8 cellular contexts compared by ENCODE assay signal in genomic region chr4:98446499-98447375, GRCh38.
DNase-seq lines count a peak whose midpoint lies in the region; ATAC-seq, FAIRE-seq and TF ChIP-seq lines count a peak whose summit lies in the region.

No MANE protein-coding gene starts in this region.

- no peaks in the 10 kb centered on the region for H3K27me3 ChIP-seq in pancreas

- H3K36me3 ChIP-seq in pancreas: peaks cover 0 to 8% (median 0%) of the 10 kb centered on the region in 3 donors

- DNase-seq in T follicular helper cell (ENCODE audit: low read depth) (peak; percentile 20), astrocyte of the cerebellum (ENCODE audit: low read depth) (peak; percentile 91), pancreas (no peak), NCI-H1105 treated with DMSO at 0.1 percent for 48 hours (lab: John Stamatoyannopoulos, UW) (no peak), NCI-H146 treated with DMSO at 0.1 percent for 48 hours (lab: John Stamatoyannopoulos, UW; ENCODE audit: unreplicated experiment) (no peak), NCI-H82 (lab: John Stamatoyannopoulos, UW) (no peak)

- intact Hi-C loops in pancreas (cut with DNase I): no loop called here

- no peak overlapping the region for H3K27ac ChIP-seq in pancreas

- 83 to 84% methylated on average over 10 of the region's 10 CpGs for WGBS in pancreas, 2 donors

- no peaks in the 10 kb centered on the region for H3K9me3 ChIP-seq in pancreas

- FAIRE-seq in pancreas (lab: Jason Lieb, UNC): no peak

- in situ Hi-C loops in astrocyte of the cerebellum (cut with HindIII; ENCODE audit: low sequenced_read_pairs): no loop called here

- TF ChIP-seq CTCF in astrocyte of the cerebellum (IDR thresholded peaks at IDR 0.05; ENCODE audit: low read depth, low read length, missing control alignments) (no peak), pancreas (IDR thresholded peaks at IDR 0.05) (no peak)

- H3K4me3 ChIP-seq in astrocyte of the cerebellum (ENCODE audit: low read depth, low read length) (no peak overlapping the region), pancreas (no peak overlapping the region)

- no peaks in the 10 kb centered on the region for H3K4me1 ChIP-seq in pancreas

- peak; percentile 58 for ATAC-seq in GM18873 (IDR thresholded peaks at IDR 0.05; ENCODE audit: low FRiP score, unreplicated experiment)
- ATAC-seq in HG03045 (IDR thresholded peaks at IDR 0.05; ENCODE audit: unreplicated experiment): peak; percentile 77
- peak in 3 of 4 donors; percentile 28 to 59 (median 49) for ATAC-seq in pancreas

Comparison
In these comparisons a context has a peak if more than half of its experiments do, and no peak if none do; other contexts are left out.
1. DNase-seq: peak in T follicular helper cell (single experiment) and astrocyte of the cerebellum (single experiment); none in pancreas (0 of 6), NCI-H1105 treated with DMSO at 0.1 percent for 48 hours (single experiment), NCI-H146 treated with DMSO at 0.1 percent for 48 hours (single experiment) and NCI-H82 (single experiment).
2. Peak in every context shown above with its lines, with median percentiles within 50 percentile points of each other: ATAC-seq.